8 cellular contexts compared by ENCODE assay signal in genomic region chr11:60841797-60842687, GRCh38. TPM values are rescaled to one million over a fixed set of nuclear protein-coding genes. Genes with fewer than 3 reads are reported as not detected.
DNase-seq lines count a peak whose midpoint lies in the region; ATAC-seq, FAIRE-seq and TF ChIP-seq lines count a peak whose summit lies in the region.

CCDC86 (plus strand) TSS chr11:60842113; CDS start chr11:60842125, 12 bp downstream.

- peak; percentile 39 for FAIRE-seq in keratinocyte (lab: Jason Lieb, UNC)

- H3K4me3 ChIP-seq in AG10803 (ENCODE audit: low read length) (peak within 1 kb of the TSS; percentile 94), keratinocyte (ENCODE audit: control insufficient read depth in 2 of 3, extremely low read depth in 1 of 3, insufficient read depth in 2 of 3, low read depth in 1 of 3, low read length in 3 of 3) (peak within 1 kb of the TSS; percentile 72 to 96 (median 73))

- DNase-seq in AG10803 (ENCODE audit: low read depth): peak; percentile 92
- DNase-seq in NCI-H446 treated with DMSO at 0.1 percent for 48 hours (lab: John Stamatoyannopoulos, UW): peak; percentile 87
- peak; percentile 97 to 98 for DNase-seq in activated CD4-positive, alpha-beta T cell treated with anti-CD3 and anti-CD28 coated beads for 24 hours (ENCODE audit: low read depth in 2 of 2)
- peak; percentile 98 for DNase-seq in cerebellum (ENCODE audit: low spot score)
- DNase-seq in keratinocyte (ENCODE audit: low read depth, low spot score): peak; percentile 86
- DNase-seq in stimulated activated CD4-positive, alpha-beta T cell treated with anti-CD3 and anti-CD28 coated beads, Interleukin-12 subunit alpha, Interleukin-12 subunit beta, amount 100 ng/mL, for 48 hours (ENCODE audit: low read depth in 2 of 3, low spot score in 1 of 3): peak; percentile 95 to 99 (median 97)

- H3K27ac ChIP-seq in keratinocyte (ENCODE audit: control insufficient read depth, insufficient read depth, low read length): peak within 1 kb of the TSS; percentile 95

- no peak for TF ChIP-seq CTCF in AG10803 (conservative IDR thresholded peaks at IDR 0.05; ENCODE audit: low read length)
- no peak for TF ChIP-seq CTCF in keratinocyte (optimal IDR thresholded peaks at IDR 0.05 in 1 of 3, IDR thresholded peaks at IDR 0.05 in 1 of 3, conservative IDR thresholded peaks at IDR 0.05 in 1 of 3; ENCODE audit: extremely low read depth in 1 of 3, insufficient read depth in 2 of 3, low read length in 3 of 3)

- peaks cover 44% of the 10 kb centered on the region for H3K79me2 ChIP-seq in keratinocyte (ENCODE audit: control insufficient read depth, insufficient read depth, low read length)

- H3K27me3 ChIP-seq in keratinocyte (ENCODE audit: control insufficient read depth, extremely low read depth, insufficient read depth, low read length): no peaks in the 10 kb centered on the region

- H3K4me1 ChIP-seq in keratinocyte (ENCODE audit: control insufficient read depth, extremely low read depth, insufficient read depth, low read length): peaks cover 29% of the 10 kb centered on the region

- dilution Hi-C loops in keratinocyte (cut with MboI; ENCODE audit: extremely low pct_ligation_motif_present, low sequenced_read_pairs): no loop called here

- no peaks in the 10 kb centered on the region for H3K9me3 ChIP-seq in keratinocyte (ENCODE audit: control insufficient read depth, low read depth, low read length)

- H3K4me2 ChIP-seq in keratinocyte (ENCODE audit: control insufficient read depth, extremely low read depth, insufficient read depth, low read depth, low read length): peak within 1 kb of the TSS; percentile 96

- peaks cover 8% of the 10 kb centered on the region for H4K20me1 ChIP-seq in keratinocyte (ENCODE audit: control insufficient read depth, extremely low read depth, insufficient read depth, low read length)

- H3K9ac ChIP-seq in keratinocyte (ENCODE audit: control insufficient read depth, extremely low read depth, insufficient read depth, low read length): peak within 1 kb of the TSS; percentile 97

- no peaks in the 10 kb centered on the region for H3K9me1 ChIP-seq in keratinocyte (ENCODE audit: control insufficient read depth, extremely low read depth, insufficient read depth, low read length)

- peak within 1 kb of the TSS; percentile 94 for H2AFZ ChIP-seq in keratinocyte (ENCODE audit: control insufficient read depth, low read length)

- ATAC-seq in GM19023 (IDR thresholded peaks at IDR 0.05; ENCODE audit: unreplicated experiment) (peak; percentile 78), HG03280 (IDR thresholded peaks at IDR 0.05; ENCODE audit: unreplicated experiment) (peak; percentile 85)

- peaks cover 2 to 10% of the 10 kb centered on the region in 2 experiments for H3K36me3 ChIP-seq in keratinocyte (ENCODE audit: control insufficient read depth in 2 of 2, extremely low read depth in 1 of 2, insufficient read depth in 2 of 2, low read length in 2 of 2)

RNA-seq across cellular contexts. Expression of gene CCDC86, which starts in this region (rescaled TPM):
- 3.0 TPM for total RNA-seq in cerebellum
- 21.4 to 44.1 TPM (median 29.3 TPM) in 3 replicates for polyA plus RNA-seq in keratinocyte
- 19.4 TPM for polyA plus RNA-seq in keratinocyte (2011; ENCODE audit: low read depth)
- 26.5 and 37.3 TPM in 2 replicates for polyA plus RNA-seq in keratinocyte (2011; cell fraction: cytosol; rRNA removed)
- 22.6 and 31.5 TPM in 2 replicates for polyA plus RNA-seq in keratinocyte (2011; cell fraction: nucleus; rRNA removed)
- 27.3 and 52.5 TPM in 2 replicates for polyA plus RNA-seq in keratinocyte (2012; ENCODE audit: low replicate concordance)
- polyA minus RNA-seq in keratinocyte: 14.2 to 21.0 TPM (median 15.8 TPM) in 3 replicates
- 24.9 TPM for polyA minus RNA-seq in keratinocyte (2011; cell fraction: cytosol; rRNA and poly(A)+ RNA removed)
- polyA minus RNA-seq in keratinocyte (2011; cell fraction: nucleus; rRNA and poly(A)+ RNA removed): 7.6 and 9.7 TPM in 2 replicates

Comparison
In these comparisons a context has a peak if more than half of its experiments do, and no peak if none do; other contexts are left out.
1. Peak in every context shown above with its lines: DNase-seq, ATAC-seq, H3K4me3 ChIP-seq and H3K27ac ChIP-seq.